In genomic region chr10:80893256-80893655, GRCh38 we compare ENCODE assay signal across 23 cellular contexts.
"Had no signal": no experiment of that assay in that cellular context is flagged by ENCODE, and none has a peak within 500 bp of the region (broad histone marks: within the 10 kb centered on the region; RNA-seq: fewer than 3 reads in every experiment).

No MANE protein-coding gene starts in this region.

- H3K27ac ChIP-seq: coronary artery, dorsolateral prefrontal cortex, epithelial cell of prostate, esophagus squamous epithelium, gastrocnemius medialis, heart right ventricle, left ventricle myocardium inferior, lower lobe of right lung had no signal

- H3K36me3 Mint-ChIP-seq: mesothelial cell of epicardium, naive B cell had no signal

- H3K4me3 Mint-ChIP-seq: mesothelial cell of epicardium, naive B cell had no signal

- H3K36me3 ChIP-seq: esophagus squamous epithelium, gastrocnemius medialis, heart right ventricle, left ventricle myocardium inferior, lower lobe of right lung had no signal

- H3K9me3 ChIP-seq: esophagus squamous epithelium, gastrocnemius medialis, heart right ventricle, left ventricle myocardium inferior, lower lobe of right lung, mucosa of descending colon had no signal

- H3K27me3 ChIP-seq: esophagus squamous epithelium, gastrocnemius medialis had no signal

- DNase-seq: dermis blood vessel endothelial cell; dorsolateral prefrontal cortex; effector CD4-positive, alpha-beta T cell; effector memory CD4-positive, alpha-beta T cell; erythroblast; esophagus squamous epithelium; foreskin fibroblast; foreskin melanocyte; gastrocnemius medialis; glutamatergic neuron; head of caudate nucleus; heart right ventricle; hippocampal formation; left cardiac atrium; left ventricle myocardium inferior; lower lobe of right lung; mesenchymal stem cell; mucosa of descending colon; naive B cell had no signal

- H3K4me1 Mint-ChIP-seq: naive B cell had no signal

- H3K9me3 Mint-ChIP-seq: mesothelial cell of epicardium, naive B cell had no signal

- H3K4me3 ChIP-seq: coronary artery, dorsolateral prefrontal cortex, esophagus squamous epithelium, gastrocnemius medialis, heart right ventricle, left ventricle myocardium inferior, lower lobe of right lung, mucosa of descending colon had no signal

- ATAC-seq: esophagus mucosa, gastrocnemius medialis, heart right ventricle, left cardiac atrium, lower lobe of right lung, mucosa of descending colon had no signal

- H3K4me1 ChIP-seq: esophagus squamous epithelium, gastrocnemius medialis, heart right ventricle, left ventricle myocardium inferior, lower lobe of right lung had no signal
